Comparison of ENCODE assay signal across 17 cellular contexts in genomic region chr4:113739197-113739596, GRCh38. TPM values are rescaled to one million over a fixed set of nuclear protein-coding genes. Genes with fewer than 3 reads are reported as not detected.
A peak's percentile ranks its signal among the peaks of the same experiment; 100 is the strongest.
DNase-seq lines count a peak whose midpoint lies in the region; ATAC-seq and TF ChIP-seq lines count a peak whose summit lies in the region.
"Had no signal": no experiment of that assay in that cellular context is flagged by ENCODE, and none has a peak within 500 bp of the region (broad histone marks: within the 10 kb centered on the region; RNA-seq: fewer than 3 reads in every experiment).

No MANE protein-coding gene starts in this region.

- intact Hi-C loops in activated CD4-positive, alpha-beta memory T cell treated with anti-CD3 and anti-CD28 coated beads for 36 hours (cut with micrococcal nuclease): no loop called here

- H3K27me3 Mint-ChIP-seq in activated CD4-positive, alpha-beta memory T cell treated with anti-CD3 and anti-CD28 coated beads for 36 hours: no peaks in the 10 kb centered on the region
- no peaks in the 10 kb centered on the region for H3K27me3 Mint-ChIP-seq in activated CD4-positive, alpha-beta memory T cell treated with anti-CD3 and anti-CD28 coated beads, Interleukin-2, amount 10 ng/mL, durations not matched to agents 7 days and 5 days
- no peaks in the 10 kb centered on the region for H3K27me3 Mint-ChIP-seq in nephron progenitor cell (ENCODE audit: low read depth, poor library complexity)

- DNase-seq in activated CD4-positive, alpha-beta memory T cell treated with anti-CD3 and anti-CD28 coated beads for 36 hours: no peak
- DNase-seq in activated CD4-positive, alpha-beta memory T cell treated with anti-CD3 and anti-CD28 coated beads, Interleukin-2, amount 10 ng/mL, durations not matched to agents 7 days and 5 days: no peak
- DNase-seq in adipocyte (ENCODE audit: low read depth) (peak; percentile 20), nephron progenitor cell (no peak)
- DNase-seq: ACHN, anterior cingulate cortex, dermis blood vessel endothelial cell, NCI-H1105, SHP77 treated with DMSO at 0.1 percent for 48 hours, sigmoid colon, stomach, T-helper 9 cell had no signal

- TF ChIP-seq CTCF in nephron progenitor cell (IDR thresholded peaks at IDR 0.05): no peak

- ATAC-seq in HG02973 (IDR thresholded peaks at IDR 0.05; ENCODE audit: unreplicated experiment) (no peak), HG03280 (IDR thresholded peaks at IDR 0.05; ENCODE audit: unreplicated experiment) (no peak), GM18517 (IDR thresholded peaks at IDR 0.05; ENCODE audit: unreplicated experiment) (no peak)
- ATAC-seq: HepG2 had no signal

- POLR2A ChIA-PET in activated CD4-positive, alpha-beta memory T cell treated with anti-CD3 and anti-CD28 coated beads for 36 hours (lab: Charles Lee): no interaction called here
- POLR2A ChIA-PET in activated CD4-positive, alpha-beta memory T cell treated with anti-CD3 and anti-CD28 coated beads, Interleukin-2, amount 10 ng/mL, durations not matched to agents 7 days and 5 days (lab: Charles Lee): no interaction called here

- H3K27ac ChIP-seq in HUES48 (ENCODE audit: low read depth, low read length): peak overlapping the region; percentile 21
- H3K27ac ChIP-seq: sigmoid colon, stomach had no signal

- H3K9me3 Mint-ChIP-seq in activated CD4-positive, alpha-beta memory T cell treated with anti-CD3 and anti-CD28 coated beads for 36 hours: no peaks in the 10 kb centered on the region
- no peaks in the 10 kb centered on the region for H3K9me3 Mint-ChIP-seq in activated CD4-positive, alpha-beta memory T cell treated with anti-CD3 and anti-CD28 coated beads, Interleukin-2, amount 10 ng/mL, durations not matched to agents 7 days and 5 days
- H3K9me3 Mint-ChIP-seq in nephron progenitor cell: no peaks in the 10 kb centered on the region

- no peak overlapping the region for H3K4me3 ChIP-seq in HUES48 (ENCODE audit: low read depth, low read length)
- H3K4me3 ChIP-seq in adipocyte (ENCODE audit: low read length): no peak overlapping the region
- H3K4me3 ChIP-seq: sigmoid colon, stomach had no signal

- no peaks in the 10 kb centered on the region for H3K36me3 ChIP-seq in HUES48 (ENCODE audit: control insufficient read depth, insufficient read depth, low read length)
- peaks cover 22% of the 10 kb centered on the region for H3K36me3 ChIP-seq in adipocyte (ENCODE audit: control insufficient read depth, insufficient read depth, low read length, severe bottlenecking)
- H3K36me3 ChIP-seq: sigmoid colon, stomach had no signal

- H3K27ac Mint-ChIP-seq in activated CD4-positive, alpha-beta memory T cell treated with anti-CD3 and anti-CD28 coated beads for 36 hours: peak overlapping the region; percentile 50
- no peak overlapping the region for H3K27ac Mint-ChIP-seq in activated CD4-positive, alpha-beta memory T cell treated with anti-CD3 and anti-CD28 coated beads, Interleukin-2, amount 10 ng/mL, durations not matched to agents 7 days and 5 days
- H3K27ac Mint-ChIP-seq in nephron progenitor cell: peak overlapping the region; percentile 74

- CTCF ChIA-PET in activated CD4-positive, alpha-beta memory T cell treated with anti-CD3 and anti-CD28 coated beads for 36 hours (lab: Charles Lee): no interaction called here
- CTCF ChIA-PET in activated CD4-positive, alpha-beta memory T cell treated with anti-CD3 and anti-CD28 coated beads, Interleukin-2, amount 10 ng/mL, durations not matched to agents 7 days and 5 days (lab: Charles Lee): no interaction called here

- H3K9ac ChIP-seq in HUES48 (ENCODE audit: low read depth, low read length) (no peak overlapping the region), adipocyte (ENCODE audit: low read length) (no peak overlapping the region)

- peaks cover 38% of the 10 kb centered on the region for H3K4me1 Mint-ChIP-seq in activated CD4-positive, alpha-beta memory T cell treated with anti-CD3 and anti-CD28 coated beads for 36 hours (ENCODE audit: low read depth)
- H3K4me1 Mint-ChIP-seq in activated CD4-positive, alpha-beta memory T cell treated with anti-CD3 and anti-CD28 coated beads, Interleukin-2, amount 10 ng/mL, durations not matched to agents 7 days and 5 days: peaks cover 26% of the 10 kb centered on the region
- H3K4me1 Mint-ChIP-seq in nephron progenitor cell: no peaks in the 10 kb centered on the region

- peaks cover 34% of the 10 kb centered on the region for H3K36me3 Mint-ChIP-seq in activated CD4-positive, alpha-beta memory T cell treated with anti-CD3 and anti-CD28 coated beads for 36 hours
- peaks cover 41% of the 10 kb centered on the region for H3K36me3 Mint-ChIP-seq in activated CD4-positive, alpha-beta memory T cell treated with anti-CD3 and anti-CD28 coated beads, Interleukin-2, amount 10 ng/mL, durations not matched to agents 7 days and 5 days (ENCODE audit: low read depth)
- H3K36me3 Mint-ChIP-seq in nephron progenitor cell (ENCODE audit: low read depth): peaks cover 5% of the 10 kb centered on the region

- H3K27me3 ChIP-seq in HUES48 (ENCODE audit: control insufficient read depth, insufficient read depth, low read length) (no peaks in the 10 kb centered on the region), adipocyte (replicated peaks; ENCODE audit: control insufficient read depth, insufficient read depth, low read length) (no peaks in the 10 kb centered on the region)
- H3K27me3 ChIP-seq: sigmoid colon, stomach had no signal

- no peaks in the 10 kb centered on the region for H3K9me3 ChIP-seq in HUES48 (ENCODE audit: control insufficient read depth, insufficient read depth, low read length)
- no peaks in the 10 kb centered on the region for H3K9me3 ChIP-seq in adipocyte (ENCODE audit: control insufficient read depth, low read length)
- H3K9me3 ChIP-seq: sigmoid colon, stomach had no signal

- H3K4me3 Mint-ChIP-seq in activated CD4-positive, alpha-beta memory T cell treated with anti-CD3 and anti-CD28 coated beads for 36 hours: no peak overlapping the region
- H3K4me3 Mint-ChIP-seq in activated CD4-positive, alpha-beta memory T cell treated with anti-CD3 and anti-CD28 coated beads, Interleukin-2, amount 10 ng/mL, durations not matched to agents 7 days and 5 days: no peak overlapping the region
- H3K4me3 Mint-ChIP-seq in nephron progenitor cell: no peak overlapping the region

- peaks cover 22% of the 10 kb centered on the region for H3K4me1 ChIP-seq in HUES48 (ENCODE audit: control insufficient read depth, insufficient read depth, low read length)
- H3K4me1 ChIP-seq in adipocyte (ENCODE audit: control insufficient read depth, insufficient read depth, low read length): peaks cover 37% of the 10 kb centered on the region

RNA-seq across cellular contexts. Expression of gene CAMK2D, which starts 22.3 kb away (rescaled TPM):
- 10 to 100 TPM; 82.5 to 82.9 TPM for total RNA-seq in activated CD4-positive, alpha-beta memory T cell treated with anti-CD3 and anti-CD28 coated beads for 36 hours
- total RNA-seq in activated CD4-positive, alpha-beta memory T cell treated with anti-CD3 and anti-CD28 coated beads, Interleukin-2, amount 10 ng/mL, durations not matched to agents 7 days and 5 days: 10 to 100 TPM; 41.7 to 43.0 TPM
